10 cellular contexts compared by ENCODE assay signal in the genomic region with DNA sequence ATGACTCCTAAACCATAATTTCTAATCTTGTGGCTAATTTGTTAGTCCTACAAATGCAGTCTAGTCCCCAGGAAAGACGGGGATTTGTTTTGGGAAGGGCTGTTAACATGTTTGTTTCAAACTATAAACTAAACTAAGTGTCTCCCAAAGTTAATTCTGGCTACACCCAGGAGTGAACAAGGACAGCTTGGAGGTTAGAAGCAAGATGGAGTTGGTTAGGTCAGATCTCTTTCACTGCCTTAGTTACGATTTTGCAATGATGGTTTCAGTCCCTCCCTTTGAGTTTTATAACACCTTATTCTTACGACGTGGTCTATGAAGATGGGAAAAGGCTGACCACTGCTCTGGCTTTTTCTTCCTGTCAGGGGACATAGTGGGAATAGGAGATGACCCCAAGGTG. TPM values are rescaled to one million over a fixed set of nuclear protein-coding genes. Genes with fewer than 3 reads are reported as not detected.
"Had no signal": no experiment of that assay in that cellular context is flagged by ENCODE, and none has a peak within 500 bp of the region (broad histone marks: within the 10 kb centered on the region; RNA-seq: fewer than 3 reads in every experiment).

No MANE protein-coding gene starts in this region.

- H3K9me3 Mint-ChIP-seq: HFFc6 had no signal

- H2AFZ ChIP-seq: GM23248 had no signal

- FAIRE-seq: H1, H54 had no signal

- H3K9ac ChIP-seq: GM23248 had no signal

- ATAC-seq: HCT116 had no signal

- DNase-seq: GM23248, GOT3, H7, H9, HCEC 1CT, HFFc6 had no signal

- H3K27ac Mint-ChIP-seq: H9, HFFc6 had no signal

- H3K4me3 ChIP-seq: GM23248 had no signal

- H3K4me3 Mint-ChIP-seq: H9, HFFc6 had no signal

- H3K4me1 Mint-ChIP-seq: H9 had no signal

- H3K27ac ChIP-seq: GM23248 had no signal

RNA-seq across cellular contexts. Expression of gene IL2, which starts 27.0 kb away (rescaled TPM):
- total RNA-seq: GM23248, H1, H4, H7, H9, HFFc6 had no signal
- polyA plus RNA-seq: GM23248, H1 had no signal
